12 cellular contexts compared by ENCODE assay signal in the genomic region with DNA sequence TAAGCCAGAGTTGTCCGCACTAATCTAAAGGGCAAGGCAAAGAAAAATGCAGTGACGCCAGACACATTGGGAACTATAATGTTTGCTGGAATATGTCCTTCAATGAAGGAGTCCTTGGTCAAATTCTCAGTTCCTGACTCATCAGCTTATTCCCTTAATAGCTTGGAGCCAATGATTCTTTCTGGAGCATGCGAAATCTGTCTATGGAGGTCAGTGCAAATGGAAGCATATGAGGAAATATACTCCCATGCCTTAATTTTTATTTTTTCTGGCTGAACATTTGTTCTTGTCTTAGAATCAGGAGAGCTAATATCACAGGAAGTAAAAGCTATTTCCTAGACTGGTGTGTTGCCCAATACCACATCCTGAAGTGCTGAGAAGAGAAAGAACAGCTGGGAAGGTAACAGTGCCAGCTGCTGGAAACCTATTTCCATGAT.
A peak's percentile ranks its signal among the peaks of the same experiment; 100 is the strongest.
DNase-seq lines count a peak whose midpoint lies in the region; ATAC-seq and TF ChIP-seq lines count a peak whose summit lies in the region.
"Had no signal": no experiment of that assay in that cellular context is flagged by ENCODE, and none has a peak within 500 bp of the region (broad histone marks: within the 10 kb centered on the region; RNA-seq: fewer than 3 reads in every experiment).

No MANE protein-coding gene starts in this region.

- no peaks in the 10 kb centered on the region for H3K36me3 ChIP-seq in lower lobe of right lung
- H3K36me3 ChIP-seq in vagina: no peaks in the 10 kb centered on the region

- H3K4me1 Mint-ChIP-seq in activated T-cell treated with anti-CD3 and anti-CD28 coated beads, Interleukin-2, amount 50 U/mL, for 72 hours (ENCODE audit: low read depth): no peaks in the 10 kb centered on the region
- H3K4me1 Mint-ChIP-seq in activated CD4-positive, alpha-beta T cell treated with anti-CD3 and anti-CD28 coated beads, Interleukin-2, amount 10 ng/mL, durations not matched to agents 24 days and 14 days: no peaks in the 10 kb centered on the region
- H3K4me1 Mint-ChIP-seq: activated naive CD4-positive, alpha-beta T cell treated with anti-CD3 and anti-CD28 coated beads, Interleukin-2, amount 50 U/mL, for 24 hours had no signal

- H3K9me3 Mint-ChIP-seq in activated T-cell treated with anti-CD3 and anti-CD28 coated beads, Interleukin-2, amount 50 U/mL, for 72 hours: peaks cover 0 to 1% of the 10 kb centered on the region in 2 donors
- no peaks in the 10 kb centered on the region for H3K9me3 Mint-ChIP-seq in activated CD4-positive, alpha-beta T cell treated with anti-CD3 and anti-CD28 coated beads, Interleukin-2, amount 10 ng/mL, durations not matched to agents 24 days and 14 days
- H3K9me3 Mint-ChIP-seq: endodermal cell had no signal

- peak; percentile 55 to 69 for ATAC-seq in lower lobe of right lung
- ATAC-seq in activated T-cell treated with anti-CD3 and anti-CD28 coated beads, Interleukin-2, amount 50 U/mL, for 72 hours (replicated peaks in 1 of 2): no peak
- ATAC-seq: activated CD8-positive, alpha-beta T cell treated with anti-CD3 and anti-CD28 coated beads, Interleukin-2, amount 10 ng/mL, durations not matched to agents 7 days and 5 days had no signal

- no peaks in the 10 kb centered on the region for H3K36me3 Mint-ChIP-seq in activated T-cell treated with anti-CD3 and anti-CD28 coated beads, Interleukin-2, amount 50 U/mL, for 72 hours (ENCODE audit: insufficient read depth in 2 of 2)
- H3K36me3 Mint-ChIP-seq in activated CD4-positive, alpha-beta T cell treated with anti-CD3 and anti-CD28 coated beads, Interleukin-2, amount 10 ng/mL, durations not matched to agents 24 days and 14 days (ENCODE audit: low read depth): no peaks in the 10 kb centered on the region
- H3K36me3 Mint-ChIP-seq: activated naive CD4-positive, alpha-beta T cell treated with anti-CD3 and anti-CD28 coated beads, Interleukin-2, amount 50 U/mL, for 24 hours had no signal

- H3K27ac Mint-ChIP-seq in activated T-cell treated with anti-CD3 and anti-CD28 coated beads, Interleukin-2, amount 50 U/mL, for 72 hours: no peak overlapping the region
- no peak overlapping the region for H3K27ac Mint-ChIP-seq in activated CD4-positive, alpha-beta T cell treated with anti-CD3 and anti-CD28 coated beads, Interleukin-2, amount 10 ng/mL, durations not matched to agents 24 days and 14 days
- H3K27ac Mint-ChIP-seq: activated CD8-positive, alpha-beta T cell treated with anti-CD3 and anti-CD28 coated beads, Interleukin-2, amount 10 ng/mL, durations not matched to agents 7 days and 5 days; activated naive CD4-positive, alpha-beta T cell treated with anti-CD3 and anti-CD28 coated beads, Interleukin-2, amount 50 U/mL, for 24 hours; endodermal cell had no signal

- H3K9me3 ChIP-seq in lower lobe of right lung (no peaks in the 10 kb centered on the region), vagina (no peaks in the 10 kb centered on the region)

- H3K27ac ChIP-seq in lower lobe of right lung (peak overlapping the region; percentile 20), vagina (no peak overlapping the region)
- H3K27ac ChIP-seq: parathyroid adenoma had no signal

- intact Hi-C loops in lower lobe of right lung (cut with DNase I) (no loop called here), vagina (cut with DNase I) (no loop called here)
- intact Hi-C loops in activated CD4-positive, alpha-beta T cell treated with anti-CD3 and anti-CD28 coated beads, Interleukin-2, amount 10 ng/mL, durations not matched to agents 24 days and 14 days (cut with micrococcal nuclease): no loop called here

- no peak for TF ChIP-seq POLR2A in vagina (IDR thresholded peaks at IDR 0.05)

- no peaks in the 10 kb centered on the region for H3K27me3 Mint-ChIP-seq in activated T-cell treated with anti-CD3 and anti-CD28 coated beads, Interleukin-2, amount 50 U/mL, for 72 hours (ENCODE audit: low read depth)
- no peaks in the 10 kb centered on the region for H3K27me3 Mint-ChIP-seq in activated CD4-positive, alpha-beta T cell treated with anti-CD3 and anti-CD28 coated beads, Interleukin-2, amount 10 ng/mL, durations not matched to agents 24 days and 14 days
- H3K27me3 Mint-ChIP-seq: activated naive CD4-positive, alpha-beta T cell treated with anti-CD3 and anti-CD28 coated beads, Interleukin-2, amount 50 U/mL, for 24 hours had no signal

- DNase-seq in A172 (ENCODE audit: low spot score) (peak; percentile 24), NCI-H69 (lab: John Stamatoyannopoulos, UW) (peak; percentile 5), dermis microvascular lymphatic vessel endothelial cell (ENCODE audit: low read depth in 2 of 2) (peak; percentile 6 to 72), lower lobe of right lung (no peak), vagina (ENCODE audit: extremely low spot score in 2 of 2) (no peak), NK-92 (lab: John Stamatoyannopoulos, UW; ENCODE audit: unreplicated experiment) (no peak)
- DNase-seq in activated T-cell treated with anti-CD3 and anti-CD28 coated beads, Interleukin-2, amount 50 U/mL, for 72 hours: no peak
- DNase-seq in activated CD4-positive, alpha-beta T cell treated with anti-CD3 and anti-CD28 coated beads, Interleukin-2, amount 10 ng/mL, durations not matched to agents 24 days and 14 days: no peak
- DNase-seq: activated CD8-positive, alpha-beta T cell treated with anti-CD3 and anti-CD28 coated beads, Interleukin-2, amount 10 ng/mL, durations not matched to agents 7 days and 5 days; endodermal cell had no signal

- H3K4me1 ChIP-seq in lower lobe of right lung (no peaks in the 10 kb centered on the region), vagina (no peaks in the 10 kb centered on the region)
- H3K4me1 ChIP-seq: parathyroid adenoma had no signal

- no peaks in the 10 kb centered on the region for H3K27me3 ChIP-seq in lower lobe of right lung (ENCODE audit: low read depth)
- no peaks in the 10 kb centered on the region for H3K27me3 ChIP-seq in vagina

- H3K4me3 ChIP-seq in lower lobe of right lung: no peak overlapping the region
- no peak overlapping the region for H3K4me3 ChIP-seq in vagina

- TF ChIP-seq CTCF in lower lobe of right lung (IDR thresholded peaks at IDR 0.05) (no peak), vagina (IDR thresholded peaks at IDR 0.05) (no peak)

- H3K4me3 Mint-ChIP-seq in activated T-cell treated with anti-CD3 and anti-CD28 coated beads, Interleukin-2, amount 50 U/mL, for 72 hours: no peak overlapping the region
- H3K4me3 Mint-ChIP-seq in activated CD4-positive, alpha-beta T cell treated with anti-CD3 and anti-CD28 coated beads, Interleukin-2, amount 10 ng/mL, durations not matched to agents 24 days and 14 days: no peak overlapping the region
- H3K4me3 Mint-ChIP-seq: activated CD8-positive, alpha-beta T cell treated with anti-CD3 and anti-CD28 coated beads, Interleukin-2, amount 10 ng/mL, durations not matched to agents 7 days and 5 days; activated naive CD4-positive, alpha-beta T cell treated with anti-CD3 and anti-CD28 coated beads, Interleukin-2, amount 50 U/mL, for 24 hours; endodermal cell had no signal

Comparison
In these comparisons a context has a peak if more than half of its experiments do, and no peak if none do; other contexts are left out.
1. DNase-seq: peak in A172 (single experiment), NCI-H69 (single experiment) and dermis microvascular lymphatic vessel endothelial cell (2 of 2); none in lower lobe of right lung (single experiment), activated T-cell treated with anti-CD3 and anti-CD28 coated beads, Interleukin-2, amount 50 U/mL, for 72 hours (0 of 2), activated CD4-positive, alpha-beta T cell treated with anti-CD3 and anti-CD28 coated beads, Interleukin-2, amount 10 ng/mL, durations not matched to agents 24 days and 14 days (single experiment), vagina (0 of 2) and NK-92 (single experiment).
2. ATAC-seq: peak in lower lobe of right lung (2 of 2); none in activated T-cell treated with anti-CD3 and anti-CD28 coated beads, Interleukin-2, amount 50 U/mL, for 72 hours (0 of 2).